In genomic region chr19:3186377-3186688, GRCh38 we compare ENCODE assay signal across 8 cellular contexts. TPM values are rescaled to one million over a fixed set of nuclear protein-coding genes. Genes with fewer than 3 reads are reported as not detected.
DNase-seq lines count a peak whose midpoint lies in the region; ATAC-seq and TF ChIP-seq lines count a peak whose summit lies in the region.
"Had no signal": no experiment of that assay in that cellular context is flagged by ENCODE, and none has a peak within 500 bp of the region (broad histone marks: within the 10 kb centered on the region; RNA-seq: fewer than 3 reads in every experiment).

No MANE protein-coding gene starts in this region.

- H2BK120ac ChIP-seq in trophoblast cell (ENCODE audit: insufficient read depth, low read length, poor library complexity) = peak overlapping the region; percentile 35

- H2BK12ac ChIP-seq in trophoblast cell (ENCODE audit: low read length) = no peak overlapping the region

- peak overlapping the region; percentile 86 for H3K14ac ChIP-seq in trophoblast cell (ENCODE audit: low read length)

- no TSS peak for BruUV-seq in PC-3 (replicated peaks; lab: Mats Ljungman, UMichigan)

- peak overlapping the region; percentile 26 for H2BK5ac ChIP-seq in trophoblast cell (ENCODE audit: low read depth, low read length, poor library complexity)

- peak overlapping the region; percentile 74 for H4K91ac ChIP-seq in trophoblast cell (ENCODE audit: low read depth, low read length)

- no peak overlapping the region for H2AFZ ChIP-seq in PC-3 (ENCODE audit: low read length)
- H2AFZ ChIP-seq in trophoblast cell (ENCODE audit: insufficient read depth, low read length, poor library complexity) = peak overlapping the region; percentile 94

- peak overlapping the region; percentile 89 for H3K4ac ChIP-seq in trophoblast cell (ENCODE audit: low read depth, low read length)

- H4K20me1 ChIP-seq in PC-3 (ENCODE audit: low read length) = peaks cover 16% of the 10 kb centered on the region

- no peaks in the 10 kb centered on the region for H3K9me2 ChIP-seq in PC-3 (replicated peaks; ENCODE audit: low read length)

- H3K23ac ChIP-seq in trophoblast cell (ENCODE audit: low read length) = no peak overlapping the region

- peak overlapping the region; percentile 42 for H2AK5ac ChIP-seq in trophoblast cell (ENCODE audit: low read length)

- CTCF ChIA-PET in PC-3 (lab: Charles Lee) = no interaction called here

- peak overlapping the region; percentile 96 for H3K4me3 ChIP-seq in PC-3 (ENCODE audit: low read length)
- H3K4me3 ChIP-seq in epithelial cell of proximal tubule (ENCODE audit: low read depth, low read length) = peak overlapping the region; percentile 94
- peak overlapping the region; percentile 96 for H3K4me3 ChIP-seq in trophoblast cell (ENCODE audit: low read depth, low read length)

- H3K27ac ChIP-seq in PC-3 (ENCODE audit: low read length) (peak overlapping the region; percentile 36), trophoblast cell (ENCODE audit: low read depth, low read length) (no peak overlapping the region)

- DNase-seq in PC-3 (no peak), epithelial cell of proximal tubule (ENCODE audit: low read depth) (no peak), trophoblast cell (no peak), anterior cingulate cortex (lab: John Stamatoyannopoulos, UW) (no peak), COLO668 (lab: John Stamatoyannopoulos, UW; ENCODE audit: unreplicated experiment) (no peak)

- H3K9ac ChIP-seq in PC-3 (ENCODE audit: low read length) (peak overlapping the region; percentile 97), trophoblast cell (ENCODE audit: low read length) (peak overlapping the region; percentile 82)

- POLR2A ChIA-PET in PC-3 (lab: Charles Lee; ENCODE audit: unreplicated experiment) = no interaction called here

- H3K79me2 ChIP-seq in PC-3 (ENCODE audit: low read length) (peaks cover 55% of the 10 kb centered on the region), trophoblast cell (ENCODE audit: control insufficient read depth, insufficient read depth, low read length, poor library complexity) (peaks cover 16% of the 10 kb centered on the region)

- peaks cover 6% of the 10 kb centered on the region for H3K79me1 ChIP-seq in trophoblast cell (ENCODE audit: low read length)

- H3K9me3 ChIP-seq in PC-3 (ENCODE audit: low read length) (no peaks in the 10 kb centered on the region), trophoblast cell (ENCODE audit: insufficient read depth, low read depth, low read length) (no peaks in the 10 kb centered on the region)

- intact Hi-C loops in PC-3 (cut with micrococcal nuclease) = no loop called here

- WGBS in trophoblast cell (ENCODE audit: extremely low coverage, insufficient coverage, insufficient read length) = no CpG with 5 or more reads among the region's 17 CpGs

- no peak overlapping the region for H3K18ac ChIP-seq in trophoblast cell (ENCODE audit: low read length)

- ATAC-seq in GM21723 (IDR thresholded peaks at IDR 0.05; ENCODE audit: unreplicated experiment) = peak; percentile 6
- no peak for ATAC-seq in PC-3
- no peak for ATAC-seq in GM21528 (IDR thresholded peaks at IDR 0.05; ENCODE audit: low FRiP score, unreplicated experiment)

- H3K36me3 ChIP-seq in PC-3 (ENCODE audit: low read depth, low read length) (no peaks in the 10 kb centered on the region), trophoblast cell (ENCODE audit: control insufficient read depth in 1 of 2, insufficient read depth in 2 of 2, low read length in 2 of 2) (peaks cover 9 to 14% of the 10 kb centered on the region in 2 experiments)

- H4K12ac ChIP-seq in trophoblast cell (ENCODE audit: low read depth, low read length) = peak overlapping the region; percentile 76

- no peak for TF ChIP-seq CTCF in PC-3 (conservative IDR thresholded peaks at IDR 0.05; ENCODE audit: low read depth, low read length)
- no peak for TF ChIP-seq CTCF in epithelial cell of proximal tubule (conservative IDR thresholded peaks at IDR 0.05; ENCODE audit: low read depth, low read length)

- peak overlapping the region; percentile 95 for H4K8ac ChIP-seq in trophoblast cell (ENCODE audit: low read depth, low read length)

- H3F3A ChIP-seq in PC-3 (ENCODE audit: low read length, unreplicated experiment) = no peaks in the 10 kb centered on the region

- H3K27me3 ChIP-seq in PC-3 (ENCODE audit: low read length) (no peaks in the 10 kb centered on the region), trophoblast cell (ENCODE audit: insufficient read depth, low read length) (no peaks in the 10 kb centered on the region)

- H3K4me2 ChIP-seq in PC-3 (ENCODE audit: low read length) (peak overlapping the region; percentile 88), trophoblast cell (ENCODE audit: low read length) (peak overlapping the region; percentile 85)

- H3K4me1 ChIP-seq in PC-3 (ENCODE audit: insufficient read depth, low read length) = peaks cover 10% of the 10 kb centered on the region
- H3K4me1 ChIP-seq in trophoblast cell (ENCODE audit: control insufficient read depth in 1 of 2, insufficient read depth in 2 of 2, low read length in 2 of 2) = peaks cover 11 to 15% of the 10 kb centered on the region in 2 experiments

RNA-seq across cellular contexts. Expression of gene NCLN, which starts 0.6 kb away (rescaled TPM):
- total RNA-seq in PC-3 (2014; rRNA removed) (74.7 and 132 TPM in 2 replicates), epithelial cell of proximal tubule (59.7 and 116 TPM in 2 replicates)
- 46.0 and 49.1 TPM in 2 replicates for polyA plus RNA-seq in trophoblast cell (2013)

RNA-seq across cellular contexts. Expression of gene S1PR4, which starts 7.8 kb away (rescaled TPM):
- total RNA-seq in PC-3 (2014; rRNA removed) (0.26 and 1.3 TPM in 2 replicates), epithelial cell of proximal tubule (not detected in 2 replicates)
- not detected in 2 replicates for polyA plus RNA-seq in trophoblast cell (2013)

RNA-seq across cellular contexts. Expression of gene CELF5, which starts 38.1 kb away (rescaled TPM):
- total RNA-seq in PC-3 (2014; rRNA removed) (0.44 and 0.75 TPM in 2 replicates), epithelial cell of proximal tubule (not detected in 2 replicates)
- polyA plus RNA-seq in trophoblast cell (2013) = 0.16 and 0.22 TPM in 2 replicates
- total RNA-seq: subcutaneous adipose tissue had no signal

RNA-seq across cellular contexts. Expression of gene GNA15, which starts 50.5 kb away (rescaled TPM):
- not detected in 2 replicates for total RNA-seq in PC-3 (2014; rRNA removed)
- total RNA-seq in epithelial cell of proximal tubule = 1.2 TPM in 2 replicates
- 0.03 TPM in 1 of 2 replicates, not detected in the other for polyA plus RNA-seq in trophoblast cell (2013)
